ENCODE assay signal across 13 cellular contexts in genomic region chr16:2242598-2242997, GRCh38.
"Had no signal": no experiment of that assay in that cellular context is flagged by ENCODE, and none has a peak within 500 bp of the region (broad histone marks: within the 10 kb centered on the region; RNA-seq: fewer than 3 reads in every experiment).

No MANE protein-coding gene starts in this region.

- H3K36me3 ChIP-seq: uterus had no signal

- H3K4me3 ChIP-seq: cardiac muscle cell, esophagus muscularis mucosa, tibial artery, uterus had no signal

- H3K9me3 ChIP-seq: esophagus muscularis mucosa, tibial artery, uterus had no signal

- H3K27ac ChIP-seq: cardiac muscle cell, esophagus muscularis mucosa, tibial artery, uterus had no signal

- H3K27me3 Mint-ChIP-seq: stimulated activated naive B cell treated with anti-CD40 and anti-IgM and Interleukin-4, amounts not matched to agents 10 μg/mL and 1 μg/mL and 100 μg/mL, for 72 hours had no signal

- H3K4me1 Mint-ChIP-seq: stimulated activated naive B cell treated with anti-CD40 and anti-IgM and Interleukin-4, amounts not matched to agents 10 μg/mL and 1 μg/mL and 100 μg/mL, for 72 hours had no signal

- H3K27me3 ChIP-seq: uterus had no signal

- ATAC-seq: left lobe of liver; stimulated activated naive B cell treated with anti-CD40 and anti-IgM and Interleukin-4, amounts not matched to agents 10 μg/mL and 1 μg/mL and 100 μg/mL, for 72 hours had no signal

- H3K9me3 Mint-ChIP-seq: activated naive CD4-positive, alpha-beta T cell treated with anti-CD3 and anti-CD28 coated beads for 36 hours; activated T-helper 2 cell treated with anti-CD3 and anti-CD28 coated beads, Interferon-gamma antibody, Interleukin-2, Interleukin-4, amounts not matched to agents 10 μg/mL and 5 μg/mL and 100 μg/mL, durations not matched to agents 14 hours and 24 hours and 36 hours; stimulated activated naive B cell treated with anti-CD40 and anti-IgM and Interleukin-4, amounts not matched to agents 10 μg/mL and 1 μg/mL and 100 μg/mL, for 72 hours had no signal

- DNase-seq: activated CD8-positive, alpha-beta memory T cell treated with anti-CD3 and anti-CD28 coated beads for 24 hours; activated naive CD4-positive, alpha-beta T cell treated with anti-CD3 and anti-CD28 coated beads for 36 hours; islet precursor cell; retina; stimulated activated CD4-positive, alpha-beta T cell treated with anti-CD3 and anti-CD28 coated beads, Interleukin-12 subunit alpha, Interleukin-12 subunit beta, amount 100 ng/mL, for 4 hours; stimulated activated CD4-positive, alpha-beta T cell treated with anti-CD3 and anti-CD28 coated beads, Interleukin-2, amount 100 ng/mL, for 24 hours; stimulated activated naive B cell treated with anti-CD40 and anti-IgM and Interleukin-4, amounts not matched to agents 10 μg/mL and 1 μg/mL and 100 μg/mL, for 72 hours; tibial artery; uterus had no signal

- H3K27ac Mint-ChIP-seq: activated naive CD4-positive, alpha-beta T cell treated with anti-CD3 and anti-CD28 coated beads for 36 hours; activated T-helper 2 cell treated with anti-CD3 and anti-CD28 coated beads, Interferon-gamma antibody, Interleukin-2, Interleukin-4, amounts not matched to agents 10 μg/mL and 5 μg/mL and 100 μg/mL, durations not matched to agents 14 hours and 24 hours and 36 hours; stimulated activated naive B cell treated with anti-CD40 and anti-IgM and Interleukin-4, amounts not matched to agents 10 μg/mL and 1 μg/mL and 100 μg/mL, for 72 hours had no signal

- H3K4me3 Mint-ChIP-seq: activated naive CD4-positive, alpha-beta T cell treated with anti-CD3 and anti-CD28 coated beads for 36 hours; stimulated activated naive B cell treated with anti-CD40 and anti-IgM and Interleukin-4, amounts not matched to agents 10 μg/mL and 1 μg/mL and 100 μg/mL, for 72 hours had no signal

- H3K4me1 ChIP-seq: uterus had no signal
